Comparison of ENCODE assay signal across 8 cellular contexts in the genomic region with DNA sequence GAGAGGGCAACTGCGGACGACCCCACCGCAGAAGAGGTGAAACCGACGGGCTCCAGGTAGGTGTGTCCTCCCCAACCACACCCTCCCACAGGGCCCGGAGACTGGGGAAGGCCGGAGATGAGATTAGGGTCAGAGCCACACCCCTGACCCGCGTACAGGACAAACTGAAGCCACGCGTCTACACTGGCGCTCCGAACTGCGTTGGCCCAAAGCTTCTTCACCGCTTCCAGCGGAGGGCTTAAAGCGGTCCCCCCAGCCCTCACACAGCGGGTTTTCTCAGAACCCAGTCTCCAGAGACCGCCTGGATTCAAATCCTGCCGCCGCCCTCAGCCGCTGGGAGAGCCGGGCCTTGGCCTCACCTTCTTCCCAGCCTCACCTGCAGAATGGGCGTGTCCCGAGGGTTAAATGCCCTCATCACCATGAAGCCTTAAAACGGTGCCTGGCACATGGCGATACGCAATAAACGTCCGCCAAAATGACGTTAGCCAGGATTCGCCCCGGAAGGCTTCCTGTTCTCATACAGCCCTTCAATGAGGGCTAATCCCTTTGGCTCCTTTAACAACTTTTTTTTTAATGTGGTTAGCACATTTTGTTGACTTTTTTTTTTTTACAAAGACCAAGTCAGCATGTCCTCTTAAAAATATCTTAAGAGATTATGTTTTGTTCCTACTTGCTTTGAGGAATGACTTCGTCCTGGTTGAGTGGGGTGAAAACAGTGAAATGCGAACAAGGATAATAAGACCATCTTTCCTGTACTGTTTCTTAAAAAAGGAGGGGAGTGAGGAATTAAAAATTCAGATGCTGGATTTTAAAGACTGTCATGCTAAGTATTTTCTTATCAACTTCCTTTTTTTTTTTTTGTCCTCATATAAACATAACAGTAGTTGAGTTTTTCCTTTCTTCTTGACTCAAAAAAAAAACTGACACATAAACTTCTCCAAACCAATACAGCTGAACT. TPM values are rescaled to one million over a fixed set of nuclear protein-coding genes. Genes with fewer than 3 reads are reported as not detected.
A peak's percentile ranks its signal among the peaks of the same experiment; 100 is the strongest.
DNase-seq lines count a peak whose midpoint lies in the region; ATAC-seq, FAIRE-seq and TF ChIP-seq lines count a peak whose summit lies in the region.

No MANE protein-coding gene starts in this region.

- H3K9ac ChIP-seq in DND-41 (ENCODE audit: low read depth, low read length) = peak overlapping the region; percentile 60
- H3K9ac ChIP-seq in duodenal mucosa (ENCODE audit: low read depth in 1 of 2, low read length in 2 of 2) = peak overlapping the region in 1 of 2 donors; percentile 39

- no peak for FAIRE-seq in GM12892 (lab: Jason Lieb, UNC)

- H3K79me2 ChIP-seq in DND-41 (ENCODE audit: insufficient read depth, low read length) = peaks cover 19% of the 10 kb centered on the region

- peak overlapping the region; percentile 44 to 74 (median 53) for H3K27ac Mint-ChIP-seq in nephron

- no peaks in the 10 kb centered on the region for H4K20me1 ChIP-seq in DND-41 (ENCODE audit: insufficient read depth, low read length)

- TF ChIP-seq CTCF in DND-41 (IDR thresholded peaks at IDR 0.05; ENCODE audit: borderline replicate concordance, extremely low read depth, low read length, poor library complexity, severe bottlenecking) = no peak
- TF ChIP-seq CTCF in Panc1 (IDR thresholded peaks at IDR 0.05) = no peak
- no peak for TF ChIP-seq CTCF in nephron (IDR thresholded peaks at IDR 0.05; ENCODE audit: unreplicated experiment in 3 of 3)
- no peak for TF ChIP-seq CTCF in gastrocnemius medialis (IDR thresholded peaks at IDR 0.05 in 4 of 5, conservative IDR thresholded peaks at IDR 0.05 in 1 of 5)

- no peak overlapping the region for H3K4me3 Mint-ChIP-seq in nephron

- H3K4me1 ChIP-seq in DND-41 (ENCODE audit: insufficient read depth, low read length) (peaks cover 35% of the 10 kb centered on the region), Panc1 (ENCODE audit: control insufficient read depth, insufficient read depth, low read length) (peaks cover 54% of the 10 kb centered on the region), duodenal mucosa (ENCODE audit: control insufficient read depth in 1 of 2, insufficient read depth in 2 of 2, low read length in 2 of 2) (peaks cover 9 to 22% of the 10 kb centered on the region in 2 donors), gastrocnemius medialis (peaks cover 0 to 5% of the 10 kb centered on the region in 2 donors)

- CTCF ChIA-PET in Panc1 (lab: Charles Lee) = interaction anchor here (0.7 kb wide), 1 partner anchor 9 kb away, joined by 3 read pairs; no protein-coding TSS in a partner anchor

- H3K27me3 ChIP-seq in DND-41 (ENCODE audit: insufficient read depth, low read length, poor library complexity) (no peaks in the 10 kb centered on the region), Panc1 (ENCODE audit: control insufficient read depth, insufficient read depth, low read length) (no peaks in the 10 kb centered on the region), duodenal mucosa (ENCODE audit: control insufficient read depth in 1 of 2, insufficient read depth in 2 of 2, low read length in 2 of 2) (no peaks in the 10 kb centered on the region), gastrocnemius medialis (no peaks in the 10 kb centered on the region)

- TF ChIP-seq POLR2A in gastrocnemius medialis (IDR thresholded peaks at IDR 0.05) (no peak), GM12892 (IDR thresholded peaks at IDR 0.05; ENCODE audit: low read depth, low read length) (no peak)

- DNase-seq in DND-41 (peak; percentile 67), Panc1 (ENCODE audit: low read depth, low spot score) (no peak), gastrocnemius medialis (no peak), NCI-H1417 (lab: John Stamatoyannopoulos, UW) (no peak), GM12892 (ENCODE audit: insufficient read length) (no peak)

- H3K9me3 ChIP-seq in DND-41 (ENCODE audit: insufficient read depth, low read length, severe bottlenecking) = no peaks in the 10 kb centered on the region
- no peaks in the 10 kb centered on the region for H3K9me3 ChIP-seq in Panc1 (ENCODE audit: control insufficient read depth, insufficient read depth, low read depth, low read length)
- no peaks in the 10 kb centered on the region for H3K9me3 ChIP-seq in duodenal mucosa (ENCODE audit: control insufficient read depth in 1 of 2, low read length in 2 of 2)
- no peaks in the 10 kb centered on the region for H3K9me3 ChIP-seq in gastrocnemius medialis

- H3K27ac ChIP-seq in DND-41 (ENCODE audit: low read length) (peak overlapping the region; percentile 88), Panc1 (ENCODE audit: low read length) (peak overlapping the region; percentile 100), duodenal mucosa (ENCODE audit: low read depth, low read length) (peak overlapping the region; percentile 36), gastrocnemius medialis (no peak overlapping the region)

- POLR2A ChIA-PET in Panc1 (lab: Charles Lee) = interaction anchor here (0.7 to 2.1 kb wide), 5 partner anchors 9 to 289 kb away, joined by 3 to 22 read pairs (median 5); partner anchors contain the start of gene ZNF217

- ATAC-seq in DND-41 (ENCODE audit: insufficient read depth, low read depth) (peak; percentile 35), Panc1 (no peak), gastrocnemius medialis (no peak), GM21528 (IDR thresholded peaks at IDR 0.05; ENCODE audit: low FRiP score, unreplicated experiment) (no peak)

- H2AFZ ChIP-seq in DND-41 (ENCODE audit: low read depth, low read length) = peak overlapping the region; percentile 72

- peaks cover 24% of the 10 kb centered on the region for H3K4me1 Mint-ChIP-seq in nephron

- peaks cover 5% of the 10 kb centered on the region; the same call in 1 of the 2 replicates for H3K36me3 ChIP-seq in DND-41 (ENCODE audit: insufficient read depth, low read length)
- no peaks in the 10 kb centered on the region for H3K36me3 ChIP-seq in Panc1 (ENCODE audit: control insufficient read depth, insufficient read depth, low read length)
- no peaks in the 10 kb centered on the region for H3K36me3 ChIP-seq in duodenal mucosa (ENCODE audit: control insufficient read depth in 1 of 2, insufficient read depth in 2 of 2, low read length in 2 of 2)
- no peaks in the 10 kb centered on the region for H3K36me3 ChIP-seq in gastrocnemius medialis

- no TSS peak for BruUV-seq in Panc1 (replicated peaks; lab: Mats Ljungman, UMichigan)

- no peaks in the 10 kb centered on the region for H3K27me3 Mint-ChIP-seq in nephron (ENCODE audit: low read depth)

- H3K36me3 Mint-ChIP-seq in nephron (ENCODE audit: low read depth) = no peaks in the 10 kb centered on the region

- in situ Hi-C loops in Panc1 (cut with HindIII; ENCODE audit: low pct_unique_long_range_greater_than_20kb, low sequenced_read_pairs) = no loop called here
- in situ Hi-C loops in gastrocnemius medialis (cut with MboI; ENCODE audit: low sequenced_read_pairs in 4 of 4) = no loop called here

- H3K9me3 Mint-ChIP-seq in nephron = no peaks in the 10 kb centered on the region

- H3K4me2 ChIP-seq in DND-41 (ENCODE audit: insufficient read depth, low read length) = peak overlapping the region; percentile 59

- H3K4me3 ChIP-seq in DND-41 (ENCODE audit: low read depth in 1 of 2, low read length in 2 of 2) (peak overlapping the region; percentile 20 to 53; a peak in 3 of 4 replicates), Panc1 (ENCODE audit: low read depth in 2 of 2, low read length in 2 of 2) (peak overlapping the region; percentile 29 to 44; a peak in 3 of 4 replicates), duodenal mucosa (ENCODE audit: low read depth in 1 of 2, low read length in 2 of 2) (peak overlapping the region; percentile 53 to 55), gastrocnemius medialis (no peak overlapping the region)

- intact Hi-C loops in Panc1 (cut with micrococcal nuclease; ENCODE audit: unreplicated experiment) (no loop called here), gastrocnemius medialis (cut with DNase I; ENCODE audit: low total_unique reads) (no loop called here)

RNA-seq across cellular contexts. Expression of gene ZNF217, which starts 15.1 kb away (rescaled TPM):
- 210 TPM for total RNA-seq in Panc1 (2021; ENCODE audit: unreplicated experiment)
- 80.1 TPM for polyA plus RNA-seq in Panc1 (2012; ENCODE audit: insufficient read length)
- 1 to 10 TPM; 4.1 to 5.9 (median 4.7) TPM for total RNA-seq in gastrocnemius medialis
- 35.4 TPM for polyA plus RNA-seq in GM12892 (2012; ENCODE audit: missing spikeins)

Comparison
In these comparisons a context has a peak if more than half of its experiments do, and no peak if none do; other contexts are left out.
1. H3K27ac ChIP-seq: peak in DND-41 (single experiment), Panc1 (single experiment) and duodenal mucosa (single experiment); none in gastrocnemius medialis (0 of 4).
2. H3K4me3 ChIP-seq: peak in DND-41 (2 of 2), Panc1 (2 of 2) and duodenal mucosa (2 of 2); none in gastrocnemius medialis (0 of 4).
3. RNA of gene ZNF217, which starts 15.1 kb away (total RNA-seq): 210 TPM in Panc1 (single experiment); 4.1 to 5.9 TPM in gastrocnemius medialis; every median in the first group is over 10 times any median in the second.